17 cellular contexts compared by ENCODE assay signal in the genomic region with DNA sequence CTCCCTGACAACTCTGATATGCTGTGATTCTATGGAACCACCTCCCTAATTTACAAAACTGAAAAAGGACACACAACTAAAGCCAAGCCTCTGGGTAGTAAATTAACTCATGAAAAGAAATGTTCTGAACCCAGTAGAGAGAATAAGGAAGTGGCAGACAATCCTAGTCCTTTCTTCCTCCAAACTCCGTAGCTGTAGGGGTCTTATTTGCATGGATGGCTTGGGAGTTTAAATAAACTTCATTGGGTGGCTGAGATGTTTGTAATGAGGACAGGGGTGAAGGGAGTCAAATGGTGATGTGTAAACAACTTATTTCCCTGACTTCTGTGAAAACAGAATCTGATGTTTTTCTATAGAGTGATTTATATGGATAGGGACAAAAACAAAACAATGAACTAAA. TPM values are rescaled to one million over a fixed set of nuclear protein-coding genes. Genes with fewer than 3 reads are reported as not detected.
DNase-seq lines count a peak whose midpoint lies in the region; ATAC-seq and TF ChIP-seq lines count a peak whose summit lies in the region.
"Had no signal": no experiment of that assay in that cellular context is flagged by ENCODE, and none has a peak within 500 bp of the region (broad histone marks: within the 10 kb centered on the region; RNA-seq: fewer than 3 reads in every experiment).

No MANE protein-coding gene starts in this region.

- no peak overlapping the region for H2AK5ac ChIP-seq in H9 (ENCODE audit: insufficient read length, low read length)

- H3K23ac ChIP-seq in H9 (ENCODE audit: insufficient read length, low read depth, low read length), result no peak overlapping the region

- no peak overlapping the region for H3K9ac ChIP-seq in H9 (ENCODE audit: extremely low read depth, insufficient read length, low read length)
- H3K9ac ChIP-seq: GM23248 had no signal

- H2BK12ac ChIP-seq in H9 (ENCODE audit: insufficient read length, low read depth, low read length), result no peak overlapping the region

- H2BK120ac ChIP-seq in H9 (ENCODE audit: low read depth, low read length, poor library complexity, severe bottlenecking), result no peak overlapping the region

- POLR2A ChIA-PET in WTC11 (lab: Charles Lee), result no interaction called here

- H4K20me1 ChIP-seq in H9 (ENCODE audit: control insufficient read depth, insufficient read depth, insufficient read length), result no peaks in the 10 kb centered on the region

- ATAC-seq in WTC11 (peak; percentile 29), HG02763 (IDR thresholded peaks at IDR 0.05; ENCODE audit: unreplicated experiment) (no peak), HG02798 (IDR thresholded peaks at IDR 0.05; ENCODE audit: poor library complexity, unreplicated experiment) (no peak)

- H3K4me3 Mint-ChIP-seq in H9, result peak overlapping the region in 1 of 2 experiments; percentile 3; a peak in 3 of 5 replicates
- H3K4me3 Mint-ChIP-seq in WTC11, result 0 out of 2 replicates have a peak overlapping the region, but pooled peaks have one; percentile 9
- H3K4me3 Mint-ChIP-seq: CD4-positive, alpha-beta T cell; IgD-negative memory B cell had no signal

- no peak overlapping the region for H3K56ac ChIP-seq in H9 (ENCODE audit: insufficient read length, low read depth, low read length)

- H2BK20ac ChIP-seq in H9 (ENCODE audit: low read depth, low read length, poor library complexity, severe bottlenecking), result no peak overlapping the region

- no peak overlapping the region for H3K18ac ChIP-seq in H9 (ENCODE audit: insufficient read length, low read depth, low read length)

- peak overlapping the region; percentile 30 for H3K27ac ChIP-seq in H9 (ENCODE audit: insufficient read length, low read depth, low read length)
- H3K27ac ChIP-seq: C4-2B, GM23248 had no signal

- H3T11ph ChIP-seq in H9 (ENCODE audit: low read length), result no peak overlapping the region

- H2BK5ac ChIP-seq in H9 (ENCODE audit: insufficient read length, low read length), result no peak overlapping the region

- no peak overlapping the region for H3K4ac ChIP-seq in H9 (ENCODE audit: low read depth, low read length)

- H3K4me2 ChIP-seq in H9 (ENCODE audit: insufficient read depth, insufficient read length, low read length), result peak overlapping the region; percentile 5

- no peaks in the 10 kb centered on the region for H3K79me2 ChIP-seq in H9 (ENCODE audit: insufficient read depth, low read length)

- no peak overlapping the region for H4K91ac ChIP-seq in H9 (ENCODE audit: insufficient read length, low read depth, low read length)

- CTCF ChIA-PET in WTC11 (lab: Charles Lee), result interaction anchor here (0.8 to 1.6 kb wide), 8 partner anchors 12 to 145 kb away, joined by 3 to 6 read pairs (median 6); no protein-coding TSS in a partner anchor

- H3K27me3 ChIP-seq in H9 (ENCODE audit: insufficient read depth, low read length), result no peaks in the 10 kb centered on the region

- TF ChIP-seq CTCF in H9 (conservative IDR thresholded peaks at IDR 0.05) (no peak), WTC11 (IDR thresholded peaks at IDR 0.05) (no peak)

- H2AFZ ChIP-seq in H9 (ENCODE audit: low read length), result no peak overlapping the region
- H2AFZ ChIP-seq: GM23248 had no signal

- no peaks in the 10 kb centered on the region for H3K27me3 Mint-ChIP-seq in H9 (ENCODE audit: low read depth)
- peaks cover 4% of the 10 kb centered on the region; the same call in 1 of the 2 replicates for H3K27me3 Mint-ChIP-seq in WTC11 (ENCODE audit: low read depth)
- H3K27me3 Mint-ChIP-seq: CD4-positive, alpha-beta T cell had no signal

- no peak overlapping the region for H3K14ac ChIP-seq in H9 (ENCODE audit: insufficient read depth, low read length)

- H3K9me3 ChIP-seq in H9 (ENCODE audit: control insufficient read depth, low read depth, low read length), result no peaks in the 10 kb centered on the region
- H3K9me3 ChIP-seq: Caco-2 had no signal

- H2BK15ac ChIP-seq in H9 (ENCODE audit: low read depth, low read length), result no peak overlapping the region

- no peak overlapping the region for H4K5ac ChIP-seq in H9 (ENCODE audit: insufficient read length, low read depth, low read length)

- WGBS in H9 (ENCODE audit: extremely low coverage, insufficient read length, low lambda C conversion rate), result no CpG with 5 or more reads among the region's 1 CpG

- no peaks in the 10 kb centered on the region for H3K9me3 Mint-ChIP-seq in H9
- H3K9me3 Mint-ChIP-seq in WTC11, result no peaks in the 10 kb centered on the region
- H3K9me3 Mint-ChIP-seq: CD4-positive, alpha-beta T cell had no signal

- no peaks in the 10 kb centered on the region for H3K79me1 ChIP-seq in H9 (ENCODE audit: insufficient read depth, low read depth, low read length, poor library complexity, severe bottlenecking)

- no peaks in the 10 kb centered on the region for H3K23me2 ChIP-seq in H9 (ENCODE audit: insufficient read length, low read depth, low read length, poor library complexity, severe bottlenecking)

- DNase-seq in H9 (no peak), WTC11 (ENCODE audit: low spot score) (no peak), left kidney (ENCODE audit: low read depth, low spot score) (peak; percentile 48), NCI-H2196 (lab: John Stamatoyannopoulos, UW; ENCODE audit: unreplicated experiment) (no peak), superior temporal gyrus (ENCODE audit: extremely low spot score) (no peak)
- DNase-seq: AML-193; Caco-2; CD4-positive, alpha-beta T cell; DMS79; GDM1; GM23248; H7; KBM-7 had no signal

- H3K27ac Mint-ChIP-seq in H9, result peak overlapping the region; percentile 6 to 75 (median 28); a peak in 6 of 7 replicates
- peak overlapping the region; percentile 77 for H3K27ac Mint-ChIP-seq in WTC11
- H3K27ac Mint-ChIP-seq: CD4-positive, alpha-beta T cell; IgD-negative memory B cell had no signal

- no peak overlapping the region for H4K8ac ChIP-seq in H9 (replicated peaks; ENCODE audit: insufficient read length, low read depth, low read length)

- peaks cover 0 to 14% (median 6%) of the 10 kb centered on the region in 3 experiments; a peak in 4 of 7 replicates for H3K36me3 Mint-ChIP-seq in H9 (ENCODE audit: insufficient read depth in 1 of 3, low read depth in 3 of 3)
- no peaks in the 10 kb centered on the region for H3K36me3 Mint-ChIP-seq in WTC11
- H3K36me3 Mint-ChIP-seq: IgD-negative memory B cell had no signal

- peaks cover 51 to 66% of the 10 kb centered on the region in 2 experiments for H3K4me1 Mint-ChIP-seq in H9
- peaks cover 52% of the 10 kb centered on the region for H3K4me1 Mint-ChIP-seq in WTC11

- H3K4me1 ChIP-seq in H9 (ENCODE audit: insufficient read depth, low read length), result peaks cover 15% of the 10 kb centered on the region

TF ChIP-seq in WTC11, 78 proteins besides CTCF, POLR2A, EP300 and RAD21 (continues in another document):
- TF ChIP-seq ZNF396 (CRISPR knock-in tag; IDR thresholded peaks at IDR 0.05; ENCODE audit: borderline replicate concordance) (no peak), CBFB (CRISPR knock-in tag; IDR thresholded peaks at IDR 0.05; ENCODE audit: low read depth) (no peak), NR1H2 (CRISPR knock-in tag; IDR thresholded peaks at IDR 0.05) (no peak), CREB1 (CRISPR knock-in tag; IDR thresholded peaks at IDR 0.05) (no peak), ATF1 (CRISPR knock-in tag; IDR thresholded peaks at IDR 0.05) (no peak), ESRRA (CRISPR knock-in tag; IDR thresholded peaks at IDR 0.05; ENCODE audit: borderline replicate concordance) (no peak), GRHL2 (CRISPR knock-in tag; IDR thresholded peaks at IDR 0.05; ENCODE audit: insufficient replicate concordance, severe bottlenecking) (no peak)
- TF ChIP-seq, protein P1, sequence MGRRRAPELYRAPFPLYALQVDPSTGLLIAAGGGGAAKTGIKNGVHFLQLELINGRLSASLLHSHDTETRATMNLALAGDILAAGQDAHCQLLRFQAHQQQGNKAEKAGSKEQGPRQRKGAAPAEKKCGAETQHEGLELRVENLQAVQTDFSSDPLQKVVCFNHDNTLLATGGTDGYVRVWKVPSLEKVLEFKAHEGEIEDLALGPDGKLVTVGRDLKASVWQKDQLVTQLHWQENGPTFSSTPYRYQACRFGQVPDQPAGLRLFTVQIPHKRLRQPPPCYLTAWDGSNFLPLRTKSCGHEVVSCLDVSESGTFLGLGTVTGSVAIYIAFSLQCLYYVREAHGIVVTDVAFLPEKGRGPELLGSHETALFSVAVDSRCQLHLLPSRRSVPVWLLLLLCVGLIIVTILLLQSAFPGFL (CRISPR knock-in tag; IDR thresholded peaks at IDR 0.05; ENCODE audit: borderline replicate concordance), result no peak
- TF ChIP-seq, protein P2, sequence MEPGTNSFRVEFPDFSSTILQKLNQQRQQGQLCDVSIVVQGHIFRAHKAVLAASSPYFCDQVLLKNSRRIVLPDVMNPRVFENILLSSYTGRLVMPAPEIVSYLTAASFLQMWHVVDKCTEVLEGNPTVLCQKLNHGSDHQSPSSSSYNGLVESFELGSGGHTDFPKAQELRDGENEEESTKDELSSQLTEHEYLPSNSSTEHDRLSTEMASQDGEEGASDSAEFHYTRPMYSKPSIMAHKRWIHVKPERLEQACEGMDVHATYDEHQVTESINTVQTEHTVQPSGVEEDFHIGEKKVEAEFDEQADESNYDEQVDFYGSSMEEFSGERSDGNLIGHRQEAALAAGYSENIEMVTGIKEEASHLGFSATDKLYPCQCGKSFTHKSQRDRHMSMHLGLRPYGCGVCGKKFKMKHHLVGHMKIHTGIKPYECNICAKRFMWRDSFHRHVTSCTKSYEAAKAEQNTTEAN (CRISPR knock-in tag; IDR thresholded peaks at IDR 0.05), result no peak
- TF ChIP-seq, protein P3, sequence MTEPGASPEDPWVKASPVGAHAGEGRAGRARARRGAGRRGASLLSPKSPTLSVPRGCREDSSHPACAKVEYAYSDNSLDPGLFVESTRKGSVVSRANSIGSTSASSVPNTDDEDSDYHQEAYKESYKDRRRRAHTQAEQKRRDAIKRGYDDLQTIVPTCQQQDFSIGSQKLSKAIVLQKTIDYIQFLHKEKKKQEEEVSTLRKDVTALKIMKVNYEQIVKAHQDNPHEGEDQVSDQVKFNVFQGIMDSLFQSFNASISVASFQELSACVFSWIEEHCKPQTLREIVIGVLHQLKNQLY (CRISPR knock-in tag; IDR thresholded peaks at IDR 0.05), result no peak

RNA-seq across cellular contexts. Expression of a gene that starts 59.3 kb away (rescaled TPM):
- total RNA-seq in H9 (2021) (106 and 108 TPM in 2 replicates), WTC11 (2021) (32.4 to 34.7 TPM (median 32.5 TPM) in 3 replicates)
- total RNA-seq: GM23248 had no signal
